10 cellular contexts compared by ENCODE assay signal in the genomic region with DNA sequence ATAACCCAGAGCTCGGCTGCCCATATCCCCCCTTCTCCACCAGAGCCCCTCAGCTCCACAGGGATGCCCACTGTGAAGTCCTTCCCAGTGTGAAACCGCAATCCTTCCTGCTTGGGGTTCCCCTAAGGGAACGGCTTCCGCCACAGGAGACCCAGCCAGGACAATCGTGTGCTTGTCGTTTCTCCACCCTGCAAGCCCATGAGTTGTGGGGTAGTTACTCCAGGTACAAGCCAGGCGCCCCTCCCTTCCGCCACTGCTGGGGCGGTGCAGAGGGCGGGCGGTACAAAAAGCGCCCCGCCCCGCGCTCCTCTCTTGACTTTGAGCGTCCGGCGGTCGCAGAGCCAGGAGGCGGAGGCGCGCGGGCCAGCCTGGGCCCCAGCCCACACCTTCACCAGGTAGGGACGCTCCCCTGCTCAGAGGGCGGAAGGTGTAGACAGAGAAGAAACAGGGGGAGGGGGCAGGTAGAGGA. TPM values are rescaled to one million over a fixed set of nuclear protein-coding genes. Genes with fewer than 3 reads are reported as not detected.
DNase-seq lines count a peak whose midpoint lies in the region; ATAC-seq and TF ChIP-seq lines count a peak whose summit lies in the region.
"Had no signal": no experiment of that assay in that cellular context is flagged by ENCODE, and none has a peak within 500 bp of the region (broad histone marks: within the 10 kb centered on the region; RNA-seq: fewer than 3 reads in every experiment).

A gene with protein sequence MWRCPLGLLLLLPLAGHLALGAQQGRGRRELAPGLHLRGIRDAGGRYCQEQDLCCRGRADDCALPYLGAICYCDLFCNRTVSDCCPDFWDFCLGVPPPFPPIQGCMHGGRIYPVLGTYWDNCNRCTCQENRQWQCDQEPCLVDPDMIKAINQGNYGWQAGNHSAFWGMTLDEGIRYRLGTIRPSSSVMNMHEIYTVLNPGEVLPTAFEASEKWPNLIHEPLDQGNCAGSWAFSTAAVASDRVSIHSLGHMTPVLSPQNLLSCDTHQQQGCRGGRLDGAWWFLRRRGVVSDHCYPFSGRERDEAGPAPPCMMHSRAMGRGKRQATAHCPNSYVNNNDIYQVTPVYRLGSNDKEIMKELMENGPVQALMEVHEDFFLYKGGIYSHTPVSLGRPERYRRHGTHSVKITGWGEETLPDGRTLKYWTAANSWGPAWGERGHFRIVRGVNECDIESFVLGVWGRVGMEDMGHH (plus strand): TSS at position 315 of the 469 bp plus-strand sequence. CDS start 634 bp downstream, outside the sequence.

- no peaks in the 10 kb centered on the region for H3K36me3 Mint-ChIP-seq in MCF 10A (ENCODE audit: insufficient read depth, unreplicated experiment)
- H3K36me3 Mint-ChIP-seq in stimulated activated naive B cell treated with anti-CD40 and anti-IgM and Interleukin-4, amounts not matched to agents 10 μg/mL and 1 μg/mL and 100 μg/mL, for 72 hours = no peaks in the 10 kb centered on the region

- DNase-seq in HT-29 (ENCODE audit: low spot score) (peak; percentile 97), MCF 10A (ENCODE audit: unreplicated experiment) (peak; percentile 80), kidney epithelial cell (ENCODE audit: low read depth) (no peak), NCI-H2081 treated with DMSO at 0.1 percent for 48 hours (lab: John Stamatoyannopoulos, UW) (no peak)
- DNase-seq in stimulated activated naive B cell treated with anti-CD40 and anti-IgM and Interleukin-4, amounts not matched to agents 10 μg/mL and 1 μg/mL and 100 μg/mL, for 72 hours = no peak
- DNase-seq in stimulated activated CD4-positive, alpha-beta T cell treated with anti-CD3 and anti-CD28 coated beads, Interleukin-4, amount 100 ng/mL, for 1 hour = no peak

- intact Hi-C loops in MCF 10A (cut with micrococcal nuclease) = no loop called here

- no peaks in the 10 kb centered on the region for H3K27me3 ChIP-seq in kidney epithelial cell (ENCODE audit: control insufficient read depth, insufficient read depth, low read length)

- ATAC-seq in stimulated activated naive B cell treated with anti-CD40 and anti-IgM and Interleukin-4, amounts not matched to agents 10 μg/mL and 1 μg/mL and 100 μg/mL, for 72 hours (replicated peaks) = peak; percentile 54 to 62
- no peak for ATAC-seq in GM21367 (IDR thresholded peaks at IDR 0.05; ENCODE audit: unreplicated experiment)
- ATAC-seq in GM18520 (IDR thresholded peaks at IDR 0.05; ENCODE audit: unreplicated experiment) = no peak

- no TSS peak for BruUV-seq in MCF 10A (replicated peaks; lab: Mats Ljungman, UMichigan)

- no peaks in the 10 kb centered on the region for H3K27me3 Mint-ChIP-seq in MCF 10A (ENCODE audit: insufficient read depth, unreplicated experiment)
- peaks cover 14 to 25% of the 10 kb centered on the region in 2 donors for H3K27me3 Mint-ChIP-seq in stimulated activated naive B cell treated with anti-CD40 and anti-IgM and Interleukin-4, amounts not matched to agents 10 μg/mL and 1 μg/mL and 100 μg/mL, for 72 hours

- H3K4me3 ChIP-seq in kidney epithelial cell (ENCODE audit: low read depth, low read length) = peak within 1 kb of the TSS; percentile 53

- H3K27ac Mint-ChIP-seq in MCF 10A (ENCODE audit: low read depth, unreplicated experiment) = no peak within 1 kb of the TSS
- H3K27ac Mint-ChIP-seq in stimulated activated naive B cell treated with anti-CD40 and anti-IgM and Interleukin-4, amounts not matched to agents 10 μg/mL and 1 μg/mL and 100 μg/mL, for 72 hours = peak within 1 kb of the TSS; percentile 49
- H3K27ac Mint-ChIP-seq: T-helper 2 cell treated with Interferon-gamma antibody and Interleukin-4, amounts not matched to agents 5 μg/mL and 100 μg/mL, for 36 hours had no signal

- POLR2A ChIA-PET in MCF 10A (lab: Yijun Ruan, JAX) = interaction anchor here (0.7 to 6.4 kb wide), 4 partner anchors 8 to 94 kb away, joined by 3 to 62 read pairs (median 10); no protein-coding TSS in a partner anchor

- peaks cover 54% of the 10 kb centered on the region for H3K4me1 Mint-ChIP-seq in MCF 10A (ENCODE audit: insufficient read depth, unreplicated experiment)
- H3K4me1 Mint-ChIP-seq in stimulated activated naive B cell treated with anti-CD40 and anti-IgM and Interleukin-4, amounts not matched to agents 10 μg/mL and 1 μg/mL and 100 μg/mL, for 72 hours = peaks cover 14 to 15% of the 10 kb centered on the region in 2 donors

- TF ChIP-seq CTCF in MCF 10A (IDR thresholded peaks at IDR 0.05; ENCODE audit: unreplicated experiment) = no peak
- TF ChIP-seq CTCF in kidney epithelial cell (IDR thresholded peaks at IDR 0.05; ENCODE audit: insufficient read depth, low read length, poor library complexity, severe bottlenecking) = no peak

- no peak within 1 kb of the TSS for H3K4me3 Mint-ChIP-seq in MCF 10A (ENCODE audit: unreplicated experiment)
- peak within 1 kb of the TSS in 1 of 2 donors; percentile 0 for H3K4me3 Mint-ChIP-seq in stimulated activated naive B cell treated with anti-CD40 and anti-IgM and Interleukin-4, amounts not matched to agents 10 μg/mL and 1 μg/mL and 100 μg/mL, for 72 hours
- H3K4me3 Mint-ChIP-seq: T-helper 2 cell treated with Interferon-gamma antibody and Interleukin-4, amounts not matched to agents 5 μg/mL and 100 μg/mL, for 36 hours had no signal

- no peaks in the 10 kb centered on the region for H3K9me3 Mint-ChIP-seq in MCF 10A (ENCODE audit: unreplicated experiment)
- H3K9me3 Mint-ChIP-seq in stimulated activated naive B cell treated with anti-CD40 and anti-IgM and Interleukin-4, amounts not matched to agents 10 μg/mL and 1 μg/mL and 100 μg/mL, for 72 hours = no peaks in the 10 kb centered on the region
- H3K9me3 Mint-ChIP-seq: T-helper 2 cell treated with Interferon-gamma antibody and Interleukin-4, amounts not matched to agents 5 μg/mL and 100 μg/mL, for 36 hours had no signal

- H3K36me3 ChIP-seq in kidney epithelial cell (ENCODE audit: control insufficient read depth, insufficient read depth, low read length) = no peaks in the 10 kb centered on the region

- CTCF ChIA-PET in MCF 10A (lab: Yijun Ruan, JAX) = interaction anchor here (0.7 to 3.2 kb wide), 3 partner anchors 12 to 38 kb away, joined by 4 to 23 read pairs (median 8); no protein-coding TSS in a partner anchor

RNA-seq across cellular contexts. Expression of the gene that starts here (rescaled TPM):
- 596 and 628 TPM in 2 replicates for total RNA-seq in HT-29 (2014; rRNA removed; shearing (Covaris generic))
- 2.7 and 2.9 TPM in 2 replicates for total RNA-seq in MCF 10A (2022)
- total RNA-seq in kidney epithelial cell = 140 and 149 TPM in 2 replicates
- total RNA-seq: mononuclear cell had no signal

Comparison
In these comparisons a context has a peak if more than half of its experiments do, and no peak if none do; other contexts are left out.
1. RNA of the gene that starts here (total RNA-seq): 596 to 628 TPM in HT-29 and 140 to 149 TPM in kidney epithelial cell; 2.7 to 2.9 TPM in MCF 10A; every median in the first group is over 10 times any median in the second.
2. DNase-seq: peak in HT-29 (single experiment) and MCF 10A (single experiment); none in kidney epithelial cell (single experiment), stimulated activated naive B cell treated with anti-CD40 and anti-IgM and Interleukin-4, amounts not matched to agents 10 μg/mL and 1 μg/mL and 100 μg/mL, for 72 hours (single experiment), stimulated activated CD4-positive, alpha-beta T cell treated with anti-CD3 and anti-CD28 coated beads, Interleukin-4, amount 100 ng/mL, for 1 hour (single experiment) and NCI-H2081 treated with DMSO at 0.1 percent for 48 hours (single experiment).
3. ATAC-seq: peak in stimulated activated naive B cell treated with anti-CD40 and anti-IgM and Interleukin-4, amounts not matched to agents 10 μg/mL and 1 μg/mL and 100 μg/mL, for 72 hours (2 of 2); none in GM21367 (single experiment) and GM18520 (single experiment).